In genomic region chr6:5504078-5504477, GRCh38 we compare ENCODE assay signal across 1 cellular context.
TF ChIP-seq lines count a peak whose summit lies in the region.

No MANE protein-coding gene starts in this region.

TF ChIP-seq in GM23338, 12 proteins besides CTCF, POLR2A, EP300 and RAD21 (continued from another document):
- TF ChIP-seq REST (IDR thresholded peaks at IDR 0.05; ENCODE audit: unreplicated experiment) (no peak), EZH2 (IDR thresholded peaks at IDR 0.05; ENCODE audit: low read depth, unreplicated experiment) (no peak), ZNF462 (CRISPR knock-in tag; IDR thresholded peaks at IDR 0.05) (no peak), ZNF114 (CRISPR knock-in tag; IDR thresholded peaks at IDR 0.05) (no peak), POLR2AphosphoS5 (IDR thresholded peaks at IDR 0.05; ENCODE audit: low read depth) (no peak), ZNF331 (CRISPR knock-in tag; IDR thresholded peaks at IDR 0.05; ENCODE audit: low read depth) (no peak)
TF ChIP-seq in GM23338: peak in this region for 0.
